ENCODE assay signal across 8 cellular contexts in genomic region chr7:138002828-138003189, GRCh38. TPM values are rescaled to one million over a fixed set of nuclear protein-coding genes. Genes with fewer than 3 reads are reported as not detected.
A peak's percentile ranks its signal among the peaks of the same experiment; 100 is the strongest.
DNase-seq lines count a peak whose midpoint lies in the region; FAIRE-seq and TF ChIP-seq lines count a peak whose summit lies in the region.

No MANE protein-coding gene starts in this region.

- H3K9ac ChIP-seq in Loucy (ENCODE audit: low read depth, low read length, poor library complexity, severe bottlenecking) (peak overlapping the region; percentile 52), neuronal stem cell (ENCODE audit: low read depth, low read length, poor library complexity) (no peak overlapping the region)

- no peak overlapping the region for H2AK5ac ChIP-seq in neuronal stem cell (ENCODE audit: low read depth, low read length)

- POLR2A ChIA-PET in CD8-positive, alpha-beta memory T cell (lab: Charles Lee): interaction anchor here (0.7 to 1.9 kb wide), 2 partner anchors 11 to 13 kb away, joined by 5 to 6 read pairs; no protein-coding TSS in a partner anchor

- peak overlapping the region; percentile 86 for H2AFZ ChIP-seq in Loucy (ENCODE audit: low read length)
- peak overlapping the region; percentile 80 for H2AFZ ChIP-seq in neuronal stem cell (ENCODE audit: low read length)

- peaks cover 15% of the 10 kb centered on the region; the same call in 1 of the 2 replicates for H3F3A ChIP-seq in Loucy (ENCODE audit: low read depth)

- intact Hi-C loops in dorsolateral prefrontal cortex (cut with DNase I) (loop anchor here in 1 of 2 donors (10.0 kb wide), 2 partner anchors 398 to 462 kb away; partner anchors contain the start of gene TRIM24), posterior cingulate gyrus (cut with DNase I) (no loop called here)

- H3K9me3 ChIP-seq in CD8-positive, alpha-beta memory T cell (ENCODE audit: low read length): no peaks in the 10 kb centered on the region
- H3K9me3 ChIP-seq in Loucy (ENCODE audit: insufficient read depth, low read depth, low read length) (no peaks in the 10 kb centered on the region), neuronal stem cell (replicated peaks in 1 of 2; ENCODE audit: control insufficient read depth in 2 of 2, insufficient read depth in 1 of 2, low read depth in 1 of 2, low read length in 2 of 2) (no peaks in the 10 kb centered on the region), suprapubic skin (no peaks in the 10 kb centered on the region), small intestine (ENCODE audit: control insufficient read depth, low read depth) (no peaks in the 10 kb centered on the region)

- H3K27me3 Mint-ChIP-seq in CD8-positive, alpha-beta memory T cell: no peaks in the 10 kb centered on the region

- H2BK5ac ChIP-seq in neuronal stem cell (ENCODE audit: low read length): no peak overlapping the region

- peak overlapping the region in 5 of 7 donors; percentile 93 to 97 (median 96) for H3K4me3 Mint-ChIP-seq in CD8-positive, alpha-beta memory T cell

- H4K20me1 ChIP-seq in Loucy (ENCODE audit: insufficient read depth, low read length, poor library complexity, severe bottlenecking): peaks cover 5% of the 10 kb centered on the region

- CTCF ChIA-PET in CD8-positive, alpha-beta memory T cell (lab: Charles Lee): interaction anchor here (0.6 to 11.4 kb wide), 14 partner anchors 10 to 1480 kb away, joined by 3 to 303 read pairs (median 6); no protein-coding TSS in a partner anchor

- FAIRE-seq in small intestine (lab: Jason Lieb, UNC): no peak

- no peak overlapping the region for H3K23ac ChIP-seq in neuronal stem cell (ENCODE audit: low read depth, low read length, poor library complexity)

- no peak overlapping the region for H2BK120ac ChIP-seq in neuronal stem cell (ENCODE audit: low read depth, low read length)

- H3K18ac ChIP-seq in neuronal stem cell (ENCODE audit: low read length): peak overlapping the region; percentile 15

- peaks cover 0 to 10% (median 0%) of the 10 kb centered on the region in 3 donors for H3K36me3 Mint-ChIP-seq in CD8-positive, alpha-beta memory T cell

- H3K36me3 ChIP-seq in CD8-positive, alpha-beta memory T cell (ENCODE audit: insufficient read depth, low read length): no peaks in the 10 kb centered on the region
- H3K36me3 ChIP-seq in Loucy (ENCODE audit: insufficient read depth, low read length) (no peaks in the 10 kb centered on the region), neuronal stem cell (replicated peaks in 1 of 2; ENCODE audit: control insufficient read depth in 2 of 2, insufficient read depth in 2 of 2, low read length in 2 of 2) (peaks cover 0 to 9% of the 10 kb centered on the region in 2 donors), suprapubic skin (no peaks in the 10 kb centered on the region), small intestine (ENCODE audit: control insufficient read depth in 2 of 2, insufficient read depth in 2 of 2, low read length in 2 of 2) (no peaks in the 10 kb centered on the region)

- H3K4me1 Mint-ChIP-seq in CD8-positive, alpha-beta memory T cell: peaks cover 33 to 43% (median 40%) of the 10 kb centered on the region in 3 donors

- H4K8ac ChIP-seq in neuronal stem cell (ENCODE audit: low read depth, low read length): no peak overlapping the region

- H3K4ac ChIP-seq in neuronal stem cell (ENCODE audit: low read length): no peak overlapping the region

- TF ChIP-seq CTCF in Loucy (conservative IDR thresholded peaks at IDR 0.05; ENCODE audit: low read length) (no peak), dorsolateral prefrontal cortex (IDR thresholded peaks at IDR 0.05 in 54 of 56, conservative IDR thresholded peaks at IDR 0.05 in 2 of 56; ENCODE audit: low read depth in 1 of 56, partially characterized antibody in 56 of 56) (no peak), suprapubic skin (IDR thresholded peaks at IDR 0.05) (no peak)

- no peak for TF ChIP-seq EP300 in suprapubic skin (IDR thresholded peaks at IDR 0.05)

- no CpG with 5 or more reads among the region's 6 CpGs for WGBS in neuronal stem cell (ENCODE audit: extremely low coverage in 2 of 2, insufficient read length in 2 of 2, insufficient replicate concordance in 1 of 2), 2 donors
- WGBS in suprapubic skin: 66% methylated on average over 6 of the region's 6 CpGs
- 73 to 89% (median 86%) methylated on average over 6 of the region's 6 CpGs for WGBS in small intestine, 3 donors

- H3K79me1 ChIP-seq in neuronal stem cell (ENCODE audit: low read depth, low read length): peaks cover 2% of the 10 kb centered on the region

- no peak overlapping the region for H3K14ac ChIP-seq in neuronal stem cell (ENCODE audit: low read length)

- H3K4me1 ChIP-seq in CD8-positive, alpha-beta memory T cell (ENCODE audit: insufficient read depth, low read length): peaks cover 18% of the 10 kb centered on the region
- H3K4me1 ChIP-seq in Loucy (ENCODE audit: insufficient read depth, low read length, poor library complexity, severe bottlenecking) (peaks cover 36% of the 10 kb centered on the region), neuronal stem cell (ENCODE audit: control insufficient read depth in 2 of 2, insufficient read depth in 1 of 2, low read depth in 1 of 2, low read length in 2 of 2) (peaks cover 13 to 15% of the 10 kb centered on the region in 2 donors), suprapubic skin (peaks cover 30% of the 10 kb centered on the region), small intestine (ENCODE audit: control insufficient read depth in 2 of 2, insufficient read depth in 1 of 2, low read depth in 1 of 2, low read length in 1 of 2) (peaks cover 6 to 8% of the 10 kb centered on the region in 2 donors)

- H3K27ac ChIP-seq in CD8-positive, alpha-beta memory T cell (ENCODE audit: low read depth, low read length): peak overlapping the region; percentile 46
- peak overlapping the region in 35 of 59 donors; percentile 4 to 95 (median 34) for H3K27ac ChIP-seq in dorsolateral prefrontal cortex
- H3K27ac ChIP-seq in neuronal stem cell (replicated peaks; ENCODE audit: low read length): no peak overlapping the region
- H3K27ac ChIP-seq in suprapubic skin: no peak overlapping the region
- H3K27ac ChIP-seq in small intestine (ENCODE audit: low read depth in 1 of 2, low read length in 1 of 2): no peak overlapping the region

- no peak overlapping the region for H2BK15ac ChIP-seq in neuronal stem cell (ENCODE audit: low read length)

- H4K91ac ChIP-seq in neuronal stem cell (ENCODE audit: low read depth, low read length, poor library complexity): no peak overlapping the region

- peak overlapping the region in 7 of 8 donors; percentile 66 to 97 (median 91) for H3K27ac Mint-ChIP-seq in CD8-positive, alpha-beta memory T cell

- H2BK12ac ChIP-seq in neuronal stem cell (ENCODE audit: low read length): no peak overlapping the region

- TF ChIP-seq POLR2A in suprapubic skin (IDR thresholded peaks at IDR 0.05): no peak

- peaks cover 40% of the 10 kb centered on the region for H3K79me2 ChIP-seq in Loucy (ENCODE audit: insufficient read depth, low read length)

- no peaks in the 10 kb centered on the region for H3K9me3 Mint-ChIP-seq in CD8-positive, alpha-beta memory T cell

- peak overlapping the region; percentile 99 for H3K4me3 ChIP-seq in CD8-positive, alpha-beta memory T cell (ENCODE audit: low read length)
- H3K4me3 ChIP-seq in Loucy (ENCODE audit: low read length, poor library complexity, severe bottlenecking): peak overlapping the region; percentile 61
- H3K4me3 ChIP-seq in dorsolateral prefrontal cortex: peak overlapping the region in 33 of 59 donors; percentile 1 to 99 (median 70)
- no peak overlapping the region for H3K4me3 ChIP-seq in neuronal stem cell (ENCODE audit: low read length in 2 of 2)
- H3K4me3 ChIP-seq in suprapubic skin: no peak overlapping the region
- H3K4me3 ChIP-seq in small intestine (ENCODE audit: low read depth in 1 of 2, low read length in 2 of 2): no peak overlapping the region

- H3K27me3 ChIP-seq in CD8-positive, alpha-beta memory T cell (ENCODE audit: insufficient read depth, low read length, poor library complexity, severe bottlenecking): no peaks in the 10 kb centered on the region
- H3K27me3 ChIP-seq in Loucy (ENCODE audit: insufficient read depth, low read length, poor library complexity, severe bottlenecking) (no peaks in the 10 kb centered on the region), dorsolateral prefrontal cortex (no peaks in the 10 kb centered on the region), neuronal stem cell (ENCODE audit: control insufficient read depth in 3 of 3, insufficient read depth in 3 of 3, low read depth in 1 of 3, low read length in 3 of 3) (no peaks in the 10 kb centered on the region), suprapubic skin (no peaks in the 10 kb centered on the region), small intestine (ENCODE audit: control insufficient read depth in 2 of 2, insufficient read depth in 2 of 2, low read length in 2 of 2) (no peaks in the 10 kb centered on the region)

- no peak for DNase-seq in CD8-positive, alpha-beta memory T cell
- no peak for DNase-seq in dorsolateral prefrontal cortex
- DNase-seq in neuronal stem cell (ENCODE audit: low spot score): no peak
- DNase-seq in suprapubic skin (ENCODE audit: low spot score in 2 of 2): no peak
- no peak for DNase-seq in small intestine
- DNase-seq in NCI-H82 (lab: John Stamatoyannopoulos, UW): no peak
- no peak for DNase-seq in posterior cingulate gyrus

- no peaks in the 10 kb centered on the region for H3K9me2 ChIP-seq in Loucy (replicated peaks; ENCODE audit: low read depth, low read length)

- peak overlapping the region; percentile 68 for H3K4me2 ChIP-seq in Loucy (ENCODE audit: low read depth, low read length, poor library complexity, severe bottlenecking)
- H3K4me2 ChIP-seq in neuronal stem cell (ENCODE audit: insufficient read depth, low read length, poor library complexity, severe bottlenecking): no peak overlapping the region

RNA-seq across cellular contexts. Expression of gene CREB3L2, which starts 0.9 kb away (rescaled TPM):
- total RNA-seq in CD8-positive, alpha-beta memory T cell: 10 to 100 TPM; 23.9 to 25.0 TPM
- polyA plus RNA-seq in CD8-positive, alpha-beta memory T cell: 12.5 TPM
- 10 to 100 TPM in 116 of 120 experiments, 1 to 10 TPM in 4; 9.1 to 47.0 (median 19.1) TPM for total RNA-seq in dorsolateral prefrontal cortex
- 18.4 TPM for polyA plus RNA-seq in neuronal stem cell (2013, experiment 1 of 2)
- 19.4 TPM for polyA plus RNA-seq in neuronal stem cell (2013, experiment 2 of 2)
- total RNA-seq in suprapubic skin: 10 to 100 TPM; 10.9 to 24.5 (median 14.1) TPM
- polyA plus RNA-seq in small intestine: 10 to 100 TPM in 2 of 3 donors, 1 to 10 TPM in 1; 8.9 to 11.7 (median 11.0) TPM

Comparison
In these comparisons a context has a peak if more than half of its experiments do, and no peak if none do; other contexts are left out.
1. H3K27ac ChIP-seq: peak in CD8-positive, alpha-beta memory T cell (single experiment) and dorsolateral prefrontal cortex (35 of 59); none in neuronal stem cell (single experiment), suprapubic skin (single experiment) and small intestine (0 of 2).
2. H3K4me3 ChIP-seq: peak in CD8-positive, alpha-beta memory T cell (single experiment), Loucy (single experiment) and dorsolateral prefrontal cortex (33 of 59); none in neuronal stem cell (0 of 2), suprapubic skin (single experiment) and small intestine (0 of 2).